Comparison of ENCODE assay signal across 1 cellular context in the genomic region with DNA sequence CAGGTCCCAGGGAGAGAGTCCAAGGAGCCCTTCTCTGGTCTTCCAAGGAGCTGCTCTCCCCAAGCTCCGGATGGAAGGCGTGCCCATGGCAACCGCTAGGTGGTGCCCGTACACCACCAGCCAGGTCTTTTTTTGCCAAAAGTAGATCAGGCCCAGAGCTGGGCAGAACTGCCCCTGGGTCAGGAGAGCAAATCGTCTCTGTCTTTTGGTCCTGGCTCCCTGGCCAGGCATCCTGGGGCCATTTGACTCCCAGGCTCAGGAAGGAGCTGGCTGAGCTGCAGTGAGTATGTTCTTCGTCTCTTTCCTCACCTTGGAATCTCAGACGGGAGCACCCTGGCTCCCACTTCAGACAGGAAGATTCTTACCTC.
TF ChIP-seq lines count a peak whose summit lies in the region.

No MANE protein-coding gene starts in this region.

TF ChIP-seq in HepG2, 621 proteins besides CTCF, POLR2A, EP300 and RAD21 (continued from another document and continues in another):
- TF ChIP-seq, protein P1, sequence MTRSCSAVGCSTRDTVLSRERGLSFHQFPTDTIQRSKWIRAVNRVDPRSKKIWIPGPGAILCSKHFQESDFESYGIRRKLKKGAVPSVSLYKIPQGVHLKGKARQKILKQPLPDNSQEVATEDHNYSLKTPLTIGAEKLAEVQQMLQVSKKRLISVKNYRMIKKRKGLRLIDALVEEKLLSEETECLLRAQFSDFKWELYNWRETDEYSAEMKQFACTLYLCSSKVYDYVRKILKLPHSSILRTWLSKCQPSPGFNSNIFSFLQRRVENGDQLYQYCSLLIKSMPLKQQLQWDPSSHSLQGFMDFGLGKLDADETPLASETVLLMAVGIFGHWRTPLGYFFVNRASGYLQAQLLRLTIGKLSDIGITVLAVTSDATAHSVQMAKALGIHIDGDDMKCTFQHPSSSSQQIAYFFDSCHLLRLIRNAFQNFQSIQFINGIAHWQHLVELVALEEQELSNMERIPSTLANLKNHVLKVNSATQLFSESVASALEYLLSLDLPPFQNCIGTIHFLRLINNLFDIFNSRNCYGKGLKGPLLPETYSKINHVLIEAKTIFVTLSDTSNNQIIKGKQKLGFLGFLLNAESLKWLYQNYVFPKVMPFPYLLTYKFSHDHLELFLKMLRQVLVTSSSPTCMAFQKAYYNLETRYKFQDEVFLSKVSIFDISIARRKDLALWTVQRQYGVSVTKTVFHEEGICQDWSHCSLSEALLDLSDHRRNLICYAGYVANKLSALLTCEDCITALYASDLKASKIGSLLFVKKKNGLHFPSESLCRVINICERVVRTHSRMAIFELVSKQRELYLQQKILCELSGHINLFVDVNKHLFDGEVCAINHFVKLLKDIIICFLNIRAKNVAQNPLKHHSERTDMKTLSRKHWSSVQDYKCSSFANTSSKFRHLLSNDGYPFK (CRISPR knock-in tag; IDR thresholded peaks at IDR 0.05; ENCODE audit: borderline replicate concordance): 0 out of 2 replicates have a peak, but pooled peaks have one; percentile 21
- TF ChIP-seq, protein P2, sequence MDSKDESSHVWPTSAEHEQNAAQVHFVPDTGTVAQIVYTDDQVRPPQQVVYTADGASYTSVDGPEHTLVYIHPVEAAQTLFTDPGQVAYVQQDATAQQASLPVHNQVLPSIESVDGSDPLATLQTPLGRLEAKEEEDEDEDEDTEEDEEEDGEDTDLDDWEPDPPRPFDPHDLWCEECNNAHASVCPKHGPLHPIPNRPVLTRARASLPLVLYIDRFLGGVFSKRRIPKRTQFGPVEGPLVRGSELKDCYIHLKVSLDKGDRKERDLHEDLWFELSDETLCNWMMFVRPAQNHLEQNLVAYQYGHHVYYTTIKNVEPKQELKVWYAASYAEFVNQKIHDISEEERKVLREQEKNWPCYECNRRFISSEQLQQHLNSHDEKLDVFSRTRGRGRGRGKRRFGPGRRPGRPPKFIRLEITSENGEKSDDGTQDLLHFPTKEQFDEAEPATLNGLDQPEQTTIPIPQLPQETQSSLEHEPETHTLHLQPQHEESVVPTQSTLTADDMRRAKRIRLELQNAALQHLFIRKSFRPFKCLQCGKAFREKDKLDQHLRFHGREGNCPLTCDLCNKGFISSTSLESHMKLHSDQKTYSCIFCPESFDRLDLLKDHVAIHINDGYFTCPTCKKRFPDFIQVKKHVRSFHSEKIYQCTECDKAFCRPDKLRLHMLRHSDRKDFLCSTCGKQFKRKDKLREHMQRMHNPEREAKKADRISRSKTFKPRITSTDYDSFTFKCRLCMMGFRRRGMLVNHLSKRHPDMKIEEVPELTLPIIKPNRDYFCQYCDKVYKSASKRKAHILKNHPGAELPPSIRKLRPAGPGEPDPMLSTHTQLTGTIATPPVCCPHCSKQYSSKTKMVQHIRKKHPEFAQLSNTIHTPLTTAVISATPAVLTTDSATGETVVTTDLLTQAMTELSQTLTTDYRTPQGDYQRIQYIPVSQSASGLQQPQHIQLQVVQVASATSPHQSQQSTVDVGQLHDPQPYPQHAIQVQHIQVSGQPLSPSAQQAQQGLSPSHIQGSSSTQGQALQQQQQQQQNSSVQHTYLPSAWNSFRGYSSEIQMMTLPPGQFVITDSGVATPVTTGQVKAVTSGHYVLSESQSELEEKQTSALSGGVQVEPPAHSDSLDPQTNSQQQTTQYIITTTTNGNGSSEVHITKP (CRISPR knock-in tag; IDR thresholded peaks at IDR 0.05; ENCODE audit: low read depth): 0 out of 2 replicates have a peak, but pooled peaks have one; percentile 52
- TF ChIP-seq KLF16 (CRISPR knock-in tag; IDR thresholded peaks at IDR 0.05) (peak in 1 of 2 experiments; percentile 66; a peak in 1 of 4 replicates), MXI1 (IDR thresholded peaks at IDR 0.05; ENCODE audit: borderline replicate concordance, low read depth, low read length) (peak; percentile 60; the same call in 2 of the 3 replicates), GZF1 (CRISPR knock-in tag; IDR thresholded peaks at IDR 0.05) (no peak), RXRA (CRISPR knock-in tag; IDR thresholded peaks at IDR 0.05) (peak; percentile 47; the same call in 1 of the 2 replicates), CHD4 (IDR thresholded peaks at IDR 0.05; ENCODE audit: borderline replicate concordance, low read length) (no peak), XRCC5 (optimal IDR thresholded peaks at IDR 0.05; ENCODE audit: low read length) (peak; percentile 76), ELF3 (CRISPR knock-in tag; IDR thresholded peaks at IDR 0.05) (peak; percentile 50), KDM3A (CRISPR knock-in tag; IDR thresholded peaks at IDR 0.05; ENCODE audit: low read depth) (peak; percentile 90; the same call in 1 of the 2 replicates), BORCS8-MEF2B (CRISPR knock-in tag; IDR thresholded peaks at IDR 0.05) (no peak), GATAD1 (CRISPR knock-in tag; IDR thresholded peaks at IDR 0.05) (peak; percentile 17; the same call in 1 of the 2 replicates), ZNF333 (CRISPR knock-in tag; IDR thresholded peaks at IDR 0.05; ENCODE audit: borderline replicate concordance) (peak; percentile 81; the same call in 1 of the 2 replicates), TCF7L2 (IDR thresholded peaks at IDR 0.05; ENCODE audit: low read depth, low read length) (no peak), ZMYM2 (CRISPR knock-in tag; IDR thresholded peaks at IDR 0.05) (no peak), HNF4A (CRISPR knock-in tag; IDR thresholded peaks at IDR 0.05) (peak; percentile 46), SIX1 (CRISPR knock-in tag; IDR thresholded peaks at IDR 0.05; ENCODE audit: borderline replicate concordance) (peak; percentile 35; the same call in 1 of the 2 replicates), BRD4 (CRISPR knock-in tag; IDR thresholded peaks at IDR 0.05) (peak; percentile 19; the same call in 1 of the 2 replicates), RFX1 (IDR thresholded peaks at IDR 0.05) (no peak), FOSL2 (CRISPR knock-in tag; IDR thresholded peaks at IDR 0.05) (peak; percentile 34; the same call in 1 of the 2 replicates), PCBP2 (optimal IDR thresholded peaks at IDR 0.05; ENCODE audit: low read depth, low read length, poor library complexity, severe bottlenecking) (no peak), MEF2D (CRISPR knock-in tag; IDR thresholded peaks at IDR 0.05) (0 out of 2 replicates have a peak, but pooled peaks have one; percentile 20), SAP130 (CRISPR knock-in tag; IDR thresholded peaks at IDR 0.05; ENCODE audit: low read depth) (peak; percentile 25; the same call in 1 of the 2 replicates), ZNF768 (CRISPR knock-in tag; IDR thresholded peaks at IDR 0.05) (peak; percentile 56; the same call in 1 of the 2 replicates), HDAC2 (CRISPR knock-in tag; IDR thresholded peaks at IDR 0.05) (peak; percentile 70), ETV5 (CRISPR knock-in tag; IDR thresholded peaks at IDR 0.05; ENCODE audit: borderline replicate concordance) (peak; percentile 57; the same call in 1 of the 2 replicates), YY1 (IDR thresholded peaks at IDR 0.05; ENCODE audit: insufficient read depth, insufficient replicate concordance, low read depth, low read length) (peak; percentile 12), POGZ (CRISPR knock-in tag; IDR thresholded peaks at IDR 0.05) (0 out of 2 replicates have a peak, but pooled peaks have one; percentile 36), ZNF619 (CRISPR knock-in tag; IDR thresholded peaks at IDR 0.05) (peak; percentile 78; the same call in 1 of the 2 replicates), FLYWCH1 (CRISPR knock-in tag; IDR thresholded peaks at IDR 0.05) (no peak), HOXD1 (CRISPR knock-in tag; IDR thresholded peaks at IDR 0.05) (no peak), SRSF1 (optimal IDR thresholded peaks at IDR 0.05; ENCODE audit: low read depth, low read length) (no peak), PHF21A (CRISPR knock-in tag; IDR thresholded peaks at IDR 0.05) (no peak), EED (CRISPR knock-in tag; IDR thresholded peaks at IDR 0.05) (no peak)
- TF ChIP-seq, protein P3, sequence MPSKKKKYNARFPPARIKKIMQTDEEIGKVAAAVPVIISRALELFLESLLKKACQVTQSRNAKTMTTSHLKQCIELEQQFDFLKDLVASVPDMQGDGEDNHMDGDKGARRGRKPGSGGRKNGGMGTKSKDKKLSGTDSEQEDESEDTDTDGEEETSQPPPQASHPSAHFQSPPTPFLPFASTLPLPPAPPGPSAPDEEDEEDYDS (CRISPR knock-in tag; IDR thresholded peaks at IDR 0.05): no peak
- TF ChIP-seq, protein P4, sequence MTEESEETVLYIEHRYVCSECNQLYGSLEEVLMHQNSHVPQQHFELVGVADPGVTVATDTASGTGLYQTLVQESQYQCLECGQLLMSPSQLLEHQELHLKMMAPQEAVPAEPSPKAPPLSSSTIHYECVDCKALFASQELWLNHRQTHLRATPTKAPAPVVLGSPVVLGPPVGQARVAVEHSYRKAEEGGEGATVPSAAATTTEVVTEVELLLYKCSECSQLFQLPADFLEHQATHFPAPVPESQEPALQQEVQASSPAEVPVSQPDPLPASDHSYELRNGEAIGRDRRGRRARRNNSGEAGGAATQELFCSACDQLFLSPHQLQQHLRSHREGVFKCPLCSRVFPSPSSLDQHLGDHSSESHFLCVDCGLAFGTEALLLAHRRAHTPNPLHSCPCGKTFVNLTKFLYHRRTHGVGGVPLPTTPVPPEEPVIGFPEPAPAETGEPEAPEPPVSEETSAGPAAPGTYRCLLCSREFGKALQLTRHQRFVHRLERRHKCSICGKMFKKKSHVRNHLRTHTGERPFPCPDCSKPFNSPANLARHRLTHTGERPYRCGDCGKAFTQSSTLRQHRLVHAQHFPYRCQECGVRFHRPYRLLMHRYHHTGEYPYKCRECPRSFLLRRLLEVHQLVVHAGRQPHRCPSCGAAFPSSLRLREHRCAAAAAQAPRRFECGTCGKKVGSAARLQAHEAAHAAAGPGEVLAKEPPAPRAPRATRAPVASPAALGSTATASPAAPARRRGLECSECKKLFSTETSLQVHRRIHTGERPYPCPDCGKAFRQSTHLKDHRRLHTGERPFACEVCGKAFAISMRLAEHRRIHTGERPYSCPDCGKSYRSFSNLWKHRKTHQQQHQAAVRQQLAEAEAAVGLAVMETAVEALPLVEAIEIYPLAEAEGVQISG (CRISPR knock-in tag; IDR thresholded peaks at IDR 0.05): 0 out of 2 replicates have a peak, but pooled peaks have one; percentile 34
- TF ChIP-seq, protein P5, sequence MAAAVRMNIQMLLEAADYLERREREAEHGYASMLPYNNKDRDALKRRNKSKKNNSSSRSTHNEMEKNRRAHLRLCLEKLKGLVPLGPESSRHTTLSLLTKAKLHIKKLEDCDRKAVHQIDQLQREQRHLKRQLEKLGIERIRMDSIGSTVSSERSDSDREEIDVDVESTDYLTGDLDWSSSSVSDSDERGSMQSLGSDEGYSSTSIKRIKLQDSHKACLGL (CRISPR knock-in tag; IDR thresholded peaks at IDR 0.05): peak; percentile 53; the same call in 1 of the 2 replicates
- TF ChIP-seq, protein P6, sequence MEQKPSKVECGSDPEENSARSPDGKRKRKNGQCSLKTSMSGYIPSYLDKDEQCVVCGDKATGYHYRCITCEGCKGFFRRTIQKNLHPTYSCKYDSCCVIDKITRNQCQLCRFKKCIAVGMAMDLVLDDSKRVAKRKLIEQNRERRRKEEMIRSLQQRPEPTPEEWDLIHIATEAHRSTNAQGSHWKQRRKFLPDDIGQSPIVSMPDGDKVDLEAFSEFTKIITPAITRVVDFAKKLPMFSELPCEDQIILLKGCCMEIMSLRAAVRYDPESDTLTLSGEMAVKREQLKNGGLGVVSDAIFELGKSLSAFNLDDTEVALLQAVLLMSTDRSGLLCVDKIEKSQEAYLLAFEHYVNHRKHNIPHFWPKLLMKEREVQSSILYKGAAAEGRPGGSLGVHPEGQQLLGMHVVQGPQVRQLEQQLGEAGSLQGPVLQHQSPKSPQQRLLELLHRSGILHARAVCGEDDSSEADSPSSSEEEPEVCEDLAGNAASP (CRISPR knock-in tag; IDR thresholded peaks at IDR 0.05; ENCODE audit: borderline replicate concordance): peak; percentile 71
- TF ChIP-seq, protein P7, sequence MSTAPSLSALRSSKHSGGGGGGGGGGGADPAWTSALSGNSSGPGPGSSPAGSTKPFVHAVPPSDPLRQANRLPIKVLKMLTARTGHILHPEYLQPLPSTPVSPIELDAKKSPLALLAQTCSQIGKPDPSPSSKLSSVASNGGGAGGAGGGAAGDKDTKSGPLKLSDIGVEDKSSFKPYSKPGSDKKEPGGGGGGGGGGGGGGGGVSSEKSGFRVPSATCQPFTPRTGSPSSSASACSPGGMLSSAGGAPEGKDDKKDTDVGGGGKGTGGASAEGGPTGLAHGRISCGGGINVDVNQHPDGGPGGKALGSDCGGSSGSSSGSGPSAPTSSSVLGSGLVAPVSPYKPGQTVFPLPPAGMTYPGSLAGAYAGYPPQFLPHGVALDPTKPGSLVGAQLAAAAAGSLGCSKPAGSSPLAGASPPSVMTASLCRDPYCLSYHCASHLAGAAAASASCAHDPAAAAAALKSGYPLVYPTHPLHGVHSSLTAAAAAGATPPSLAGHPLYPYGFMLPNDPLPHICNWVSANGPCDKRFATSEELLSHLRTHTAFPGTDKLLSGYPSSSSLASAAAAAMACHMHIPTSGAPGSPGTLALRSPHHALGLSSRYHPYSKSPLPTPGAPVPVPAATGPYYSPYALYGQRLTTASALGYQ (CRISPR knock-in tag; IDR thresholded peaks at IDR 0.05): 0 out of 2 replicates have a peak, but pooled peaks have one; percentile 22
- TF ChIP-seq, protein P8, sequence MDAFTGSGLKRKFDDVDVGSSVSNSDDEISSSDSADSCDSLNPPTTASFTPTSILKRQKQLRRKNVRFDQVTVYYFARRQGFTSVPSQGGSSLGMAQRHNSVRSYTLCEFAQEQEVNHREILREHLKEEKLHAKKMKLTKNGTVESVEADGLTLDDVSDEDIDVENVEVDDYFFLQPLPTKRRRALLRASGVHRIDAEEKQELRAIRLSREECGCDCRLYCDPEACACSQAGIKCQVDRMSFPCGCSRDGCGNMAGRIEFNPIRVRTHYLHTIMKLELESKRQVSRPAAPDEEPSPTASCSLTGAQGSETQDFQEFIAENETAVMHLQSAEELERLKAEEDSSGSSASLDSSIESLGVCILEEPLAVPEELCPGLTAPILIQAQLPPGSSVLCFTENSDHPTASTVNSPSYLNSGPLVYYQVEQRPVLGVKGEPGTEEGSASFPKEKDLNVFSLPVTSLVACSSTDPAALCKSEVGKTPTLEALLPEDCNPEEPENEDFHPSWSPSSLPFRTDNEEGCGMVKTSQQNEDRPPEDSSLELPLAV (CRISPR knock-in tag; conservative IDR thresholded peaks at IDR 0.05; ENCODE audit: low read depth): no peak
- TF ChIP-seq, protein P9, sequence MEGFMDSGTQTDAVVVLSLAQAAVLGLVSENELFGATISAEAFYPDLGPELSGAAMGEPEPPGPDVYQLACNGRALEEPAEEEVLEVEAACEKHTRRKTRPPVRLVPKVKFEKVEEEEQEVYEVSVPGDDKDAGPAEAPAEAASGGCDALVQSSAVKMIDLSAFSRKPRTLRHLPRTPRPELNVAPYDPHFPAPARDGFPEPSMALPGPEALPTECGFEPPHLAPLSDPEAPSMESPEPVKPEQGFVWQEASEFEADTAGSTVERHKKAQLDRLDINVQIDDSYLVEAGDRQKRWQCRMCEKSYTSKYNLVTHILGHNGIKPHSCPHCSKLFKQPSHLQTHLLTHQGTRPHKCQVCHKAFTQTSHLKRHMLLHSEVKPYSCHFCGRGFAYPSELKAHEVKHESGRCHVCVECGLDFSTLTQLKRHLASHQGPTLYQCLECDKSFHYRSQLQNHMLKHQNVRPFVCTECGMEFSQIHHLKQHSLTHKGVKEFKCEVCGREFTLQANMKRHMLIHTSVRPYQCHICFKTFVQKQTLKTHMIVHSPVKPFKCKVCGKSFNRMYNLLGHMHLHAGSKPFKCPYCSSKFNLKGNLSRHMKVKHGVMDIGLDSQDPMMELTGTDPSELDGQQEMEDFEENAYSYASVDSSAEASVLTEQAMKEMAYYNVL (CRISPR knock-in tag; IDR thresholded peaks at IDR 0.05; ENCODE audit: borderline replicate concordance): peak; percentile 66; the same call in 1 of the 2 replicates
